In the genomic region with DNA sequence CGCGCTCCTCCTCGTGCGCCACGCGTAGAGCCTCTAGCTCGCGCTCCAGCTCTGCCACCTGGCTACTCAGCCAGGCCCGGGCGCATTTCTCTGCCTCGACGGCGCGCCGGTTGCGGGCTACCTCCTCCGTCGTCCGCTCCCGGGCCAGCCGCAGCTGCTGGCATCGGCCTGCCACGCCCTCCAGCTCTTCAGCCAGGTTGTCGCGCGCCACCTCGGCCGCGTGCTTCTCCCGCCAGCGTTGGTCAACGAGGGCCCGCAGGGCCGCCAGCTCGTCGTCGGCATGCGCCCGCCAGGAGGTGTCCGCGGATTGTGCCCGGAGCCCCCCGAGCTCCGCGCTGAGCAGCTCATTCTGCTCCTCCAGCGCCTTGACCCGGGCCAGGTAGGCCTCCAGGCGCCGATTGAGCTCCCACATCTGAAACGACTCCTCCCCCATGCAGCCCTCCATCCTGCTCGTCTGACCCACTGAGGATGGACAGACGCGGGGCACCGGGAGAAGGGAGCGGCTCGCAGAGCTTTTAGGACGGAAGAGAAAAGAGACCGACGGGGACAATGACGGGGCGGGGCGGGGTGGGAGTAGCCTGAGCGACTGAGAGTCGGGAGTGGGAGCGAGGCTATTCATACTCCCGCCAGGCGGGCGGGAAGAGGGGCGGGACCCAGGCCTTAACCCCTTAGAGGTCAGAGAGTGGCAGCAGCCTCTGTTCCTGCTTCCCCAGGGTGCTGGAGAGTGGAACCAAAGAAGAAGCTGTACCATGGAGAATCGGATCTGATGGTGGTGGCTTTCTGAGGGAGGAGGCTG, we compare ENCODE assay signal across 1 cellular context.
TF ChIP-seq lines count a peak whose summit lies in the region.

A gene with protein sequence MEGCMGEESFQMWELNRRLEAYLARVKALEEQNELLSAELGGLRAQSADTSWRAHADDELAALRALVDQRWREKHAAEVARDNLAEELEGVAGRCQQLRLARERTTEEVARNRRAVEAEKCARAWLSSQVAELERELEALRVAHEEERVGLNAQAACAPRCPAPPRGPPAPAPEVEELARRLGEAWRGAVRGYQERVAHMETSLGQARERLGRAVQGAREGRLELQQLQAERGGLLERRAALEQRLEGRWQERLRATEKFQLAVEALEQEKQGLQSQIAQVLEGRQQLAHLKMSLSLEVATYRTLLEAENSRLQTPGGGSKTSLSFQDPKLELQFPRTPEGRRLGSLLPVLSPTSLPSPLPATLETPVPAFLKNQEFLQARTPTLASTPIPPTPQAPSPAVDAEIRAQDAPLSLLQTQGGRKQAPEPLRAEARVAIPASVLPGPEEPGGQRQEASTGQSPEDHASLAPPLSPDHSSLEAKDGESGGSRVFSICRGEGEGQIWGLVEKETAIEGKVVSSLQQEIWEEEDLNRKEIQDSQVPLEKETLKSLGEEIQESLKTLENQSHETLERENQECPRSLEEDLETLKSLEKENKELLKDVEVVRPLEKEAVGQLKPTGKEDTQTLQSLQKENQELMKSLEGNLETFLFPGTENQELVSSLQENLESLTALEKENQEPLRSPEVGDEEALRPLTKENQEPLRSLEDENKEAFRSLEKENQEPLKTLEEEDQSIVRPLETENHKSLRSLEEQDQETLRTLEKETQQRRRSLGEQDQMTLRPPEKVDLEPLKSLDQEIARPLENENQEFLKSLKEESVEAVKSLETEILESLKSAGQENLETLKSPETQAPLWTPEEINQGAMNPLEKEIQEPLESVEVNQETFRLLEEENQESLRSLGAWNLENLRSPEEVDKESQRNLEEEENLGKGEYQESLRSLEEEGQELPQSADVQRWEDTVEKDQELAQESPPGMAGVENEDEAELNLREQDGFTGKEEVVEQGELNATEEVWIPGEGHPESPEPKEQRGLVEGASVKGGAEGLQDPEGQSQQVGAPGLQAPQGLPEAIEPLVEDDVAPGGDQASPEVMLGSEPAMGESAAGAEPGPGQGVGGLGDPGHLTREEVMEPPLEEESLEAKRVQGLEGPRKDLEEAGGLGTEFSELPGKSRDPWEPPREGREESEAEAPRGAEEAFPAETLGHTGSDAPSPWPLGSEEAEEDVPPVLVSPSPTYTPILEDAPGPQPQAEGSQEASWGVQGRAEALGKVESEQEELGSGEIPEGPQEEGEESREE (N-terminal part only) (minus strand): TSS at position 588 of the 796 bp plus-strand sequence. CDS start 143 bp downstream, at position 445.

TF ChIP-seq in A549, 52 proteins besides CTCF, POLR2A, EP300 and RAD21 (continued from another document):
- TF ChIP-seq, protein P1, sequence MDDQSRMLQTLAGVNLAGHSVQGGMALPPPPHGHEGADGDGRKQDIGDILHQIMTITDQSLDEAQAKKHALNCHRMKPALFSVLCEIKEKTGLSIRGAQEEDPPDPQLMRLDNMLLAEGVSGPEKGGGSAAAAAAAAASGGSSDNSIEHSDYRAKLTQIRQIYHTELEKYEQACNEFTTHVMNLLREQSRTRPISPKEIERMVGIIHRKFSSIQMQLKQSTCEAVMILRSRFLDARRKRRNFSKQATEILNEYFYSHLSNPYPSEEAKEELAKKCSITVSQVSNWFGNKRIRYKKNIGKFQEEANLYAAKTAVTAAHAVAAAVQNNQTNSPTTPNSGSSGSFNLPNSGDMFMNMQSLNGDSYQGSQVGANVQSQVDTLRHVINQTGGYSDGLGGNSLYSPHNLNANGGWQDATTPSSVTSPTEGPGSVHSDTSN (IDR thresholded peaks at IDR 0.05) = no peak
TF ChIP-seq in A549: peak in this region for 1.
